In the genomic region with DNA sequence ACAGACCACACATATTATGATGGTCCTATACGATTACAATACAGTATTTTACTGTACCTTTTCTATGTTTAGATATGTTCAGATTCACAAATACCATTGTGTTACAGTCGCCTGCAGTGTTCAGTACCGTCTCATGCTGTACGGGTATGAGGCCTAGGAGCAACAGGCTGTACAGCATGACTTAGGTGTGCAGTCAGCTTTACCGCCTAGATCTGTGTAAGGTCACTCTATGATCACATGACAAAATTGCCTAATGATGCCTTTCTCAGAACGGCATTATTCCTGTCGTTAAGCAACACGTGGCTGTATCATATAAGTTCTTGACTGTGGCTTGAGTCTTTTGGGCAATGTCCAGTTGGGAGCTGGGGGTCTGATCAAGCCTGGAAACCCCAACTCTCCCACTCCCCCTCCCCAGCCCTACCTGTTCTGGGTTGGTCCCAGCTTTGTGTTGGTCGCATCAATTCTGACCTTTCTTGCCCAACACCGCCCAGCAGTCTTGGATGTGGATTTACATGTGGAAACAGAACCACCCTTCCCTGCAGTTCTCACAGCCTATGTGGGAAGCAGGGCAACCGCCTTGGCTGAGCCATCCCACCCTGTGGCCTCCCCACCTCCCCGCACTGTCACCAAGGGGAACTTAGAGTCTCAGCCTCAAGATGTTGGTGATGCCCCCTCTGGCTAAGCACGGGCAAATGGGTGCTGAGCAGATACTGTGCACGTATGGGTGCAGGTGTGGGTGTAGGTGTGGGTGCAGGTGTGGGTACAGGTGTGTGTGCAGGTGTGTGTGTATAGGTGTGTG, we compare ENCODE assay signal across 1 cellular context.
TF ChIP-seq lines count a peak whose summit lies in the region.

No MANE protein-coding gene starts in this region.

TF ChIP-seq in HEK293, 187 proteins besides CTCF, POLR2A, EP300 and RAD21:
- TF ChIP-seq, protein P1, sequence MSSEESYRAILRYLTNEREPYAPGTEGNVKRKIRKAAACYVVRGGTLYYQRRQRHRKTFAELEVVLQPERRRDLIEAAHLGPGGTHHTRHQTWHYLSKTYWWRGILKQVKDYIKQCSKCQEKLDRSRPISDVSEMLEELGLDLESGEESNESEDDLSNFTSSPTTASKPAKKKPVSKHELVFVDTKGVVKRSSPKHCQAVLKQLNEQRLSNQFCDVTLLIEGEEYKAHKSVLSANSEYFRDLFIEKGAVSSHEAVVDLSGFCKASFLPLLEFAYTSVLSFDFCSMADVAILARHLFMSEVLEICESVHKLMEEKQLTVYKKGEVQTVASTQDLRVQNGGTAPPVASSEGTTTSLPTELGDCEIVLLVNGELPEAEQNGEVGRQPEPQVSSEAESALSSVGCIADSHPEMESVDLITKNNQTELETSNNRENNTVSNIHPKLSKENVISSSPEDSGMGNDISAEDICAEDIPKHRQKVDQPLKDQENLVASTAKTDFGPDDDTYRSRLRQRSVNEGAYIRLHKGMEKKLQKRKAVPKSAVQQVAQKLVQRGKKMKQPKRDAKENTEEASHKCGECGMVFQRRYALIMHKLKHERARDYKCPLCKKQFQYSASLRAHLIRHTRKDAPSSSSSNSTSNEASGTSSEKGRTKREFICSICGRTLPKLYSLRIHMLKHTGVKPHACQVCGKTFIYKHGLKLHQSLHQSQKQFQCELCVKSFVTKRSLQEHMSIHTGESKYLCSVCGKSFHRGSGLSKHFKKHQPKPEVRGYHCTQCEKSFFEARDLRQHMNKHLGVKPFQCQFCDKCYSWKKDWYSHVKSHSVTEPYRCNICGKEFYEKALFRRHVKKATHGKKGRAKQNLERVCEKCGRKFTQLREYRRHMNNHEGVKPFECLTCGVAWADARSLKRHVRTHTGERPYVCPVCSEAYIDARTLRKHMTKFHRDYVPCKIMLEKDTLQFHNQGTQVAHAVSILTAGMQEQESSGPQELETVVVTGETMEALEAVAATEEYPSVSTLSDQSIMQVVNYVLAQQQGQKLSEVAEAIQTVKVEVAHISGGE (tag by site-specific recombination; conservative IDR thresholded peaks at IDR 0.05; ENCODE audit: low read depth) = no peak
- TF ChIP-seq EGR2 (tag by site-specific recombination; IDR thresholded peaks at IDR 0.05; ENCODE audit: low read depth) (peak; percentile 69), MYNN (tag by site-specific recombination; IDR thresholded peaks at IDR 0.05; ENCODE audit: borderline replicate concordance) (no peak), ZNF202 (tag by site-specific recombination; IDR thresholded peaks at IDR 0.05; ENCODE audit: borderline replicate concordance) (no peak), ZSCAN23 (tag by site-specific recombination; IDR thresholded peaks at IDR 0.05) (no peak), ZNF747 (tag by site-specific recombination; IDR thresholded peaks at IDR 0.05) (no peak), ZNF610 (tag by site-specific recombination; IDR thresholded peaks at IDR 0.05; ENCODE audit: borderline replicate concordance) (no peak), ZNF146 (tag by site-specific recombination; IDR thresholded peaks at IDR 0.05) (no peak), ZFP41 (tag by site-specific recombination; IDR thresholded peaks at IDR 0.05; ENCODE audit: borderline replicate concordance) (no peak), ZNF292 (tag by site-specific recombination; IDR thresholded peaks at IDR 0.05; ENCODE audit: borderline replicate concordance, low read depth) (no peak), ZNF394 (tag by site-specific recombination; IDR thresholded peaks at IDR 0.05; ENCODE audit: borderline replicate concordance) (no peak), ZNF658 (tag by site-specific recombination; IDR thresholded peaks at IDR 0.05) (no peak), GFI1B (tag by site-specific recombination; IDR thresholded peaks at IDR 0.05) (no peak), ZBTB1 (tag by site-specific recombination; IDR thresholded peaks at IDR 0.05) (no peak), ZNF140 (tag by site-specific recombination; IDR thresholded peaks at IDR 0.05) (no peak), ZNF791 (tag by site-specific recombination; IDR thresholded peaks at IDR 0.05) (no peak), ZNF211 (tag by site-specific recombination; IDR thresholded peaks at IDR 0.05; ENCODE audit: low read depth) (no peak), SCRT2 (tag by site-specific recombination; IDR thresholded peaks at IDR 0.05) (peak; percentile 97), ZNF701 (tag by site-specific recombination; IDR thresholded peaks at IDR 0.05) (no peak), ZNF350 (tag by site-specific recombination; IDR thresholded peaks at IDR 0.05) (no peak), ZFHX2 (tag by site-specific recombination; conservative IDR thresholded peaks at IDR 0.05) (0 out of 2 replicates have a peak, but pooled peaks have one; percentile 49), ZSCAN30 (tag by site-specific recombination; IDR thresholded peaks at IDR 0.05) (no peak), ZNF548 (tag by site-specific recombination; IDR thresholded peaks at IDR 0.05) (no peak), SCRT1 (tag by site-specific recombination; IDR thresholded peaks at IDR 0.05; ENCODE audit: borderline replicate concordance) (0 out of 2 replicates have a peak, but pooled peaks have one; percentile 49), ZNF776 (tag by site-specific recombination; IDR thresholded peaks at IDR 0.05; ENCODE audit: borderline replicate concordance) (no peak), ZNF184 (tag by site-specific recombination; IDR thresholded peaks at IDR 0.05) (no peak)
- TF ChIP-seq, protein P2, sequence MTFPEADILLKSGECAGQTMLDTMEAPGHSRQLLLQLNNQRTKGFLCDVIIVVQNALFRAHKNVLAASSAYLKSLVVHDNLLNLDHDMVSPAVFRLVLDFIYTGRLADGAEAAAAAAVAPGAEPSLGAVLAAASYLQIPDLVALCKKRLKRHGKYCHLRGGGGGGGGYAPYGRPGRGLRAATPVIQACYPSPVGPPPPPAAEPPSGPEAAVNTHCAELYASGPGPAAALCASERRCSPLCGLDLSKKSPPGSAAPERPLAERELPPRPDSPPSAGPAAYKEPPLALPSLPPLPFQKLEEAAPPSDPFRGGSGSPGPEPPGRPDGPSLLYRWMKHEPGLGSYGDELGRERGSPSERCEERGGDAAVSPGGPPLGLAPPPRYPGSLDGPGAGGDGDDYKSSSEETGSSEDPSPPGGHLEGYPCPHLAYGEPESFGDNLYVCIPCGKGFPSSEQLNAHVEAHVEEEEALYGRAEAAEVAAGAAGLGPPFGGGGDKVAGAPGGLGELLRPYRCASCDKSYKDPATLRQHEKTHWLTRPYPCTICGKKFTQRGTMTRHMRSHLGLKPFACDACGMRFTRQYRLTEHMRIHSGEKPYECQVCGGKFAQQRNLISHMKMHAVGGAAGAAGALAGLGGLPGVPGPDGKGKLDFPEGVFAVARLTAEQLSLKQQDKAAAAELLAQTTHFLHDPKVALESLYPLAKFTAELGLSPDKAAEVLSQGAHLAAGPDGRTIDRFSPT (tag by site-specific recombination; IDR thresholded peaks at IDR 0.05) = peak; percentile 49; the same call in 1 of the 2 replicates
- TF ChIP-seq, protein P3, sequence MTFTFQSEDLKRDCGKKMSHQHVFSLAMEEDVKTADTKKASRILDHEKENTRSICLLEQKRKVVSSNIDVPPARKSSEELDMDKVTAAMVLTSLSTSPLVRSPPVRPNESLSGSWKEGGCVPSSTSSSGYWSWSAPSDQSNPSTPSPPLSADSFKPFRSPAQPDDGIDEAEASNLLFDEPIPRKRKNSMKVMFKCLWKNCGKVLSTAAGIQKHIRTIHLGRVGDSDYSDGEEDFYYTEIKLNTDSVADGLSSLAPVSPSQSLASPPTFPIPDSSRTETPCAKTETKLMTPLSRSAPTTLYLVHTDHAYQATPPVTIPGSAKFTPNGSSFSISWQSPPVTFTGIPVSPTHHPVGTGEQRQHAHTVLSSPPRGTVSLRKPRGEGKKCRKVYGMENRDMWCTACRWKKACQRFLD (tag by site-specific recombination; IDR thresholded peaks at IDR 0.05) = no peak
